23 cellular contexts compared by ENCODE assay signal in the genomic region with DNA sequence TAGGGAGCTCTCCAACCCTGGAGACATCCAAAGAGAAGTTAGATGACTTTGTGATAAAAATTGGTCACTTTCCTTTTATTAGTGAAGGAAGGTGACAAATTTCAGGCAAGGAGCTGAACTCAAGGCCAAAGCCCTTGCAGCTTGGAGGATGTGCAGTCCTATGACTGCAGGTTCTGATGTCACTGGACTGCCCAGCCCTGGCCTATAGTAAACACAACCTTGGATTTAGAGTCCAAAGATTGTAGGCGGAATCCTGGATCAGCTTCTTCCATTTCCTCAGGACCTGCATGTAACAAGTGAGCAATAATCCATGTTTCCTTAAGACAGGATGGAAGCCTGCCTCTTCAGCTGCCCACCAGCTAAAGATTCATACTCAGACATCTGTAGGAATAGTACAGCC.
"Had no signal": no experiment of that assay in that cellular context is flagged by ENCODE, and none has a peak within 500 bp of the region (broad histone marks: within the 10 kb centered on the region; RNA-seq: fewer than 3 reads in every experiment).

No MANE protein-coding gene starts in this region.

- ATAC-seq: activated CD4-positive, alpha-beta T cell treated with anti-CD3 and anti-CD28 coated beads for 36 hours; activated CD8-positive, alpha-beta memory T cell treated with anti-CD3 and anti-CD28 coated beads, Interleukin-2, amount 10 ng/mL, durations not matched to agents 7 days and 5 days; activated CD8-positive, alpha-beta T cell treated with anti-CD3 and anti-CD28 coated beads, Interleukin-2, amount 10 ng/mL, durations not matched to agents 7 days and 5 days; activated naive CD4-positive, alpha-beta T cell treated with anti-CD3 and anti-CD28 coated beads, Interleukin-2, amount 50 U/mL, for 72 hours; activated T-cell treated with anti-CD3 and anti-CD28 coated beads, Interleukin-2, amount 50 U/mL, for 72 hours; gastroesophageal sphincter had no signal

- DNase-seq: activated CD4-positive, alpha-beta memory T cell treated with anti-CD3 and anti-CD28 coated beads for 36 hours; activated CD4-positive, alpha-beta T cell treated with anti-CD3 and anti-CD28 coated beads for 36 hours; activated CD4-positive, alpha-beta T cell treated with anti-CD3 and anti-CD28 coated beads, Interleukin-2, amount 10 ng/mL, durations not matched to agents 24 days and 14 days; activated CD4-positive, CD25-positive, alpha-beta regulatory T cell; activated CD4-positive, CD25-positive, alpha-beta regulatory T cell treated with anti-CD3 and anti-CD28 coated beads, Interleukin-2, amount 50 U/mL, for 72 hours; activated CD8-positive, alpha-beta memory T cell treated with anti-CD3 and anti-CD28 coated beads, Interleukin-2, amount 10 ng/mL, durations not matched to agents 7 days and 5 days; activated CD8-positive, alpha-beta memory T cell treated with anti-CD3 and anti-CD28 coated beads, Interleukin-2, amount 50 U/mL, for 4 hours; activated CD8-positive, alpha-beta T cell treated with anti-CD3 and anti-CD28 coated beads, Interleukin-2, amount 10 ng/mL, durations not matched to agents 7 days and 5 days; activated gamma-delta T cell; activated naive CD4-positive, alpha-beta T cell; activated naive CD4-positive, alpha-beta T cell treated with anti-CD3 and anti-CD28 coated beads, Interleukin-2, amount 10 ng/mL, durations not matched to agents 7 days and 5 days; activated naive CD8-positive, alpha-beta T cell treated with anti-CD3 and anti-CD28 coated beads, Interleukin-2, amount 10 ng/mL, durations not matched to agents 7 days and 5 days; activated T-cell treated with anti-CD3 and anti-CD28 coated beads, Interleukin-2, amount 50 U/mL, for 1 hour; activated T-cell treated with anti-CD3 and anti-CD28 coated beads, Interleukin-2, amount 50 U/mL, for 72 hours; central memory CD4-positive, alpha-beta T cell; cerebellar nuclear complex; colonic mucosa; effector CD8-positive, alpha-beta T cell; esophagus squamous epithelium; foreskin melanocyte; T-helper 2 cell had no signal
